ENCODE assay signal across 8 cellular contexts in genomic region chr11:85647078-85647477, GRCh38. TPM values are rescaled to one million over a fixed set of nuclear protein-coding genes. Genes with fewer than 3 reads are reported as not detected.
DNase-seq lines count a peak whose midpoint lies in the region; ATAC-seq and TF ChIP-seq lines count a peak whose summit lies in the region.

No MANE protein-coding gene starts in this region.

- POLR2A ChIA-PET in AG04450 (lab: Yijun Ruan, JAX) = interaction anchor here (1.1 to 4.4 kb wide), 5 partner anchors 9 to 45 kb away, joined by 3 to 19 read pairs (median 6); partner anchors contain the start of genes CCDC89, CREBZF, DLG2 and TMEM126B
- POLR2A ChIA-PET in activated naive CD8-positive, alpha-beta T cell treated with anti-CD3 and anti-CD28 coated beads, Interleukin-2, amount 10 ng/mL, durations not matched to agents 7 days and 5 days (lab: Charles Lee) = interaction anchor here (0.7 to 4.0 kb wide), 16 partner anchors 9 to 655 kb away, joined by 3 to 72 read pairs (median 5); partner anchors contain the start of genes CCDC83, CREBZF, DLG2 and EED

- H2BK120ac ChIP-seq in H9 (ENCODE audit: low read depth, low read length, poor library complexity, severe bottlenecking) = no peak overlapping the region

- H3K79me2 ChIP-seq in H9 (ENCODE audit: insufficient read depth, low read length) = no peaks in the 10 kb centered on the region

- H3K23ac ChIP-seq in H9 (ENCODE audit: insufficient read length, low read depth, low read length) = no peak overlapping the region

- TF ChIP-seq RAD21 in liver (IDR thresholded peaks at IDR 0.05) = no peak

- H3K4me3 ChIP-seq in AG04450 (ENCODE audit: low read depth, low read length) (peak overlapping the region; percentile 85), liver (ENCODE audit: low read depth in 1 of 3, low read length in 3 of 3) (peak overlapping the region; percentile 62 to 90 (median 90)), vagina (peak overlapping the region; percentile 69 to 78)

- DNase-seq in AG04450 (ENCODE audit: low read depth, low spot score) (no peak), H9 (no peak), vagina (ENCODE audit: extremely low spot score in 2 of 2) (no peak), HT-29 (ENCODE audit: low spot score) (no peak), NCI-H446 (lab: John Stamatoyannopoulos, UW) (no peak), H4 (ENCODE audit: low spot score) (no peak)
- DNase-seq in activated naive CD8-positive, alpha-beta T cell treated with anti-CD3 and anti-CD28 coated beads, Interleukin-2, amount 10 ng/mL, durations not matched to agents 7 days and 5 days = no peak

- H3K4ac ChIP-seq in H9 (ENCODE audit: low read depth, low read length) = no peak overlapping the region

- peak overlapping the region; percentile 87 to 99 for H3K4me3 Mint-ChIP-seq in H9
- peak overlapping the region; percentile 99 for H3K4me3 Mint-ChIP-seq in activated naive CD8-positive, alpha-beta T cell treated with anti-CD3 and anti-CD28 coated beads, Interleukin-2, amount 10 ng/mL, durations not matched to agents 7 days and 5 days

- no peak overlapping the region for H2BK5ac ChIP-seq in H9 (ENCODE audit: insufficient read length, low read length)

- H3K4me1 Mint-ChIP-seq in H9 = peaks cover 16 to 26% of the 10 kb centered on the region in 2 experiments
- peaks cover 23% of the 10 kb centered on the region for H3K4me1 Mint-ChIP-seq in activated naive CD8-positive, alpha-beta T cell treated with anti-CD3 and anti-CD28 coated beads, Interleukin-2, amount 10 ng/mL, durations not matched to agents 7 days and 5 days

- no peaks in the 10 kb centered on the region for H3K9me3 Mint-ChIP-seq in H9
- H3K9me3 Mint-ChIP-seq in activated naive CD8-positive, alpha-beta T cell treated with anti-CD3 and anti-CD28 coated beads, Interleukin-2, amount 10 ng/mL, durations not matched to agents 7 days and 5 days = no peaks in the 10 kb centered on the region

- no peak overlapping the region for H2AFZ ChIP-seq in H9 (ENCODE audit: low read length)

- no peak overlapping the region for H3K14ac ChIP-seq in H9 (ENCODE audit: insufficient read depth, low read length)

- H4K8ac ChIP-seq in H9 (replicated peaks; ENCODE audit: insufficient read length, low read depth, low read length) = no peak overlapping the region

- H3K23me2 ChIP-seq in H9 (ENCODE audit: insufficient read length, low read depth, low read length, poor library complexity, severe bottlenecking) = no peaks in the 10 kb centered on the region

- H3K9ac ChIP-seq in H9 (ENCODE audit: extremely low read depth, insufficient read length, low read length) (peak overlapping the region; percentile 76), liver (ENCODE audit: low read depth in 1 of 2, low read length in 2 of 2) (peak overlapping the region in 1 of 2 donors; percentile 85)

- CTCF ChIA-PET in AG04450 (lab: Charles Lee) = interaction anchor here (1.3 kb wide), 1 partner anchor 49 kb away, joined by 4 read pairs; no protein-coding TSS in a partner anchor

- H2BK20ac ChIP-seq in H9 (ENCODE audit: low read depth, low read length, poor library complexity, severe bottlenecking) = no peak overlapping the region

- H3K56ac ChIP-seq in H9 (ENCODE audit: insufficient read length, low read depth, low read length) = no peak overlapping the region

- H4K5ac ChIP-seq in H9 (ENCODE audit: insufficient read length, low read depth, low read length) = no peak overlapping the region

- no peak overlapping the region for H3T11ph ChIP-seq in H9 (ENCODE audit: low read length)

- intact Hi-C loops in vagina (cut with DNase I) = no loop called here

- H3K36me3 Mint-ChIP-seq in H9 (ENCODE audit: insufficient read depth in 1 of 3, low read depth in 3 of 3) = peaks cover 0 to 6% (median 0%) of the 10 kb centered on the region in 3 experiments; a peak in 4 of 7 replicates
- peaks cover 7% of the 10 kb centered on the region for H3K36me3 Mint-ChIP-seq in activated naive CD8-positive, alpha-beta T cell treated with anti-CD3 and anti-CD28 coated beads, Interleukin-2, amount 10 ng/mL, durations not matched to agents 7 days and 5 days

- ATAC-seq in activated naive CD8-positive, alpha-beta T cell treated with anti-CD3 and anti-CD28 coated beads, Interleukin-2, amount 10 ng/mL, durations not matched to agents 7 days and 5 days (ENCODE audit: low read depth) = no peak

- no peak overlapping the region for H4K91ac ChIP-seq in H9 (ENCODE audit: insufficient read length, low read depth, low read length)

- H4K20me1 ChIP-seq in H9 (ENCODE audit: control insufficient read depth, insufficient read depth, insufficient read length) = no peaks in the 10 kb centered on the region

- H3K27me3 Mint-ChIP-seq in H9 (ENCODE audit: low read depth) = no peaks in the 10 kb centered on the region
- peaks cover 27% of the 10 kb centered on the region for H3K27me3 Mint-ChIP-seq in activated naive CD8-positive, alpha-beta T cell treated with anti-CD3 and anti-CD28 coated beads, Interleukin-2, amount 10 ng/mL, durations not matched to agents 7 days and 5 days

- no peak for TF ChIP-seq CTCF in AG04450 (IDR thresholded peaks at IDR 0.05; ENCODE audit: low read depth, low read length)
- no peak for TF ChIP-seq CTCF in H9 (conservative IDR thresholded peaks at IDR 0.05)
- no peak for TF ChIP-seq CTCF in liver (IDR thresholded peaks at IDR 0.05; ENCODE audit: low read depth, low read length, missing input control)
- TF ChIP-seq CTCF in vagina (IDR thresholded peaks at IDR 0.05) = no peak

- WGBS in H9 (ENCODE audit: extremely low coverage, insufficient read length, low lambda C conversion rate) = no CpG with 5 or more reads among the region's 2 CpGs
- WGBS in liver = 38% methylated on average over 2 of the region's 2 CpGs

- peak overlapping the region; percentile 81 for H3K4me2 ChIP-seq in H9 (ENCODE audit: insufficient read depth, insufficient read length, low read length)

- H3K27ac Mint-ChIP-seq in H9 = peak overlapping the region; percentile 98 to 99 (median 99); a peak in 6 of 7 replicates
- peak overlapping the region; percentile 99 for H3K27ac Mint-ChIP-seq in activated naive CD8-positive, alpha-beta T cell treated with anti-CD3 and anti-CD28 coated beads, Interleukin-2, amount 10 ng/mL, durations not matched to agents 7 days and 5 days

- H3K36me3 ChIP-seq in liver (ENCODE audit: control insufficient read depth in 4 of 4, insufficient read depth in 3 of 4, low read depth in 1 of 4, low read length in 3 of 4) = peaks cover 0 to 6% (median 0%) of the 10 kb centered on the region in 4 donors
- peaks cover 0 to 9% of the 10 kb centered on the region in 2 donors for H3K36me3 ChIP-seq in vagina

- no peak for TF ChIP-seq POLR2A in vagina (IDR thresholded peaks at IDR 0.05)

- H3K27me3 ChIP-seq in AG04450 (ENCODE audit: control insufficient read depth, insufficient read depth, low read length) (peaks cover 8% of the 10 kb centered on the region), H9 (ENCODE audit: insufficient read depth, low read length) (no peaks in the 10 kb centered on the region), liver (ENCODE audit: control insufficient read depth in 4 of 4, insufficient read depth in 4 of 4, low read length in 3 of 4) (peaks cover 0 to 4% (median 0%) of the 10 kb centered on the region in 4 donors), vagina (no peaks in the 10 kb centered on the region)

- H2BK12ac ChIP-seq in H9 (ENCODE audit: insufficient read length, low read depth, low read length) = no peak overlapping the region

- H3K27ac ChIP-seq in AG04450 (ENCODE audit: low read depth, low read length) = no peak overlapping the region
- no peak overlapping the region for H3K27ac ChIP-seq in H9 (ENCODE audit: insufficient read length, low read depth, low read length)
- H3K27ac ChIP-seq in liver (ENCODE audit: low read depth in 1 of 2, low read length in 2 of 2) = peak overlapping the region; percentile 64 to 83
- H3K27ac ChIP-seq in vagina = peak overlapping the region; percentile 69

- no peak overlapping the region for H2AK5ac ChIP-seq in H9 (ENCODE audit: insufficient read length, low read length)

- H3K79me1 ChIP-seq in H9 (ENCODE audit: insufficient read depth, low read depth, low read length, poor library complexity, severe bottlenecking) = no peaks in the 10 kb centered on the region

- H3K9me3 ChIP-seq in AG04450 (ENCODE audit: control insufficient read depth, insufficient read depth, low read length) (no peaks in the 10 kb centered on the region), H9 (ENCODE audit: control insufficient read depth, low read depth, low read length) (no peaks in the 10 kb centered on the region), liver (ENCODE audit: control insufficient read depth in 4 of 4, low read length in 3 of 4) (no peaks in the 10 kb centered on the region), vagina (no peaks in the 10 kb centered on the region)

- H3K4me1 ChIP-seq in H9 (ENCODE audit: insufficient read depth, low read length) (no peaks in the 10 kb centered on the region; the same call in 1 of the 2 replicates), liver (ENCODE audit: control insufficient read depth in 4 of 4, insufficient read depth in 4 of 4, low read length in 3 of 4) (peaks cover 7 to 18% (median 10%) of the 10 kb centered on the region in 4 donors), vagina (peaks cover 20% of the 10 kb centered on the region)

- H3K18ac ChIP-seq in H9 (ENCODE audit: insufficient read length, low read depth, low read length) = no peak overlapping the region

- H2BK15ac ChIP-seq in H9 (ENCODE audit: low read depth, low read length) = no peak overlapping the region

RNA-seq across cellular contexts. Expression of gene TMEM126A, which starts 0.7 kb away (rescaled TPM):
- polyA plus RNA-seq in AG04450 (2011; rRNA removed) = 65.2 and 104 TPM in 2 replicates
- polyA minus RNA-seq in AG04450 (2011; rRNA and poly(A)+ RNA removed) = 7.6 and 16.1 TPM in 2 replicates
- 28.0 and 35.2 TPM in 2 replicates for total RNA-seq in H9 (2021)
- total RNA-seq in activated naive CD8-positive, alpha-beta T cell treated with anti-CD3 and anti-CD28 coated beads, Interleukin-2, amount 10 ng/mL, durations not matched to agents 7 days and 5 days = 10 to 100 TPM; 27.2 to 28.8 TPM
- 10 to 100 TPM in 1 of 2 donors, 1 to 10 TPM in 1; 9.3 to 21.0 TPM for total RNA-seq in liver
- polyA plus RNA-seq in liver = 10 to 100 TPM; 25.6 to 39.1 TPM
- total RNA-seq in vagina = 15.0 TPM
- 13.0 and 24.1 TPM in 2 replicates for total RNA-seq in HT-29 (2014; rRNA removed; shearing (Covaris generic))
- total RNA-seq in H4 (2014; rRNA removed; shearing (Covaris generic)) = 90.7 and 98.7 TPM in 2 replicates

RNA-seq across cellular contexts. Expression of gene CREBZF, which starts 17.9 kb away (rescaled TPM):
- polyA plus RNA-seq in AG04450 (2011; rRNA removed) (19.3 and 25.0 TPM in 2 replicates), liver (10 to 100 TPM; 12.1 to 12.3 TPM)
- polyA minus RNA-seq in AG04450 (2011; rRNA and poly(A)+ RNA removed) = 15.3 and 17.0 TPM in 2 replicates
- total RNA-seq in H9 (2021) (50.2 and 52.5 TPM in 2 replicates), liver (10 to 100 TPM; 28.2 to 50.0 TPM), vagina (60.9 TPM)
- 10 to 100 TPM; 77.7 to 78.4 TPM for total RNA-seq in activated naive CD8-positive, alpha-beta T cell treated with anti-CD3 and anti-CD28 coated beads, Interleukin-2, amount 10 ng/mL, durations not matched to agents 7 days and 5 days
- 108 and 124 TPM in 2 replicates for total RNA-seq in HT-29 (2014; rRNA removed; shearing (Covaris generic))
- total RNA-seq in H4 (2014; rRNA removed; shearing (Covaris generic)) = 18.5 and 20.4 TPM in 2 replicates

RNA-seq across cellular contexts. Expression of gene TMEM126B, which starts 18.7 kb away (rescaled TPM):
- 59.0 and 86.2 TPM in 2 replicates for polyA plus RNA-seq in AG04450 (2011; rRNA removed)
- 10.0 and 15.1 TPM in 2 replicates for polyA minus RNA-seq in AG04450 (2011; rRNA and poly(A)+ RNA removed)
- total RNA-seq in H9 (2021) = 72.8 and 74.0 TPM in 2 replicates
- 10 to 100 TPM; 52.8 to 53.9 TPM for total RNA-seq in activated naive CD8-positive, alpha-beta T cell treated with anti-CD3 and anti-CD28 coated beads, Interleukin-2, amount 10 ng/mL, durations not matched to agents 7 days and 5 days
- total RNA-seq in liver = 10 to 100 TPM; 20.0 to 28.1 TPM
- 10 to 100 TPM; 25.7 to 32.3 TPM for polyA plus RNA-seq in liver
- 34.1 TPM for total RNA-seq in vagina
- total RNA-seq in HT-29 (2014; rRNA removed; shearing (Covaris generic)) = 54.0 and 57.9 TPM in 2 replicates
- total RNA-seq in H4 (2014; rRNA removed; shearing (Covaris generic)) = 93.5 and 94.3 TPM in 2 replicates

RNA-seq across cellular contexts. Expression of gene DLG2, which starts 19.9 kb away (rescaled TPM):
- 0.68 and 0.72 TPM in 2 replicates for polyA plus RNA-seq in AG04450 (2011; rRNA removed)
- 2.0 and 3.3 TPM in 2 replicates for polyA minus RNA-seq in AG04450 (2011; rRNA and poly(A)+ RNA removed)
- 8.0 and 8.2 TPM in 2 replicates for total RNA-seq in H9 (2021)
- total RNA-seq in activated naive CD8-positive, alpha-beta T cell treated with anti-CD3 and anti-CD28 coated beads, Interleukin-2, amount 10 ng/mL, durations not matched to agents 7 days and 5 days = 1 to 10 TPM; 2.6 to 3.4 TPM
- total RNA-seq in liver = 1 to 10 TPM in 1 of 2 donors, under 1 TPM in 1; 0.37 to 5.5 TPM
- under 1 TPM; 0.30 to 0.99 TPM for polyA plus RNA-seq in liver
- total RNA-seq in vagina = 10.1 TPM
- total RNA-seq in HT-29 (2014; rRNA removed; shearing (Covaris generic)) = 0.37 and 0.86 TPM in 2 replicates
- total RNA-seq in H4 (2014; rRNA removed; shearing (Covaris generic)) = 1.7 and 2.6 TPM in 2 replicates

RNA-seq across cellular contexts. Expression of gene CCDC89, which starts 38.9 kb away (rescaled TPM):
- polyA plus RNA-seq in AG04450 (2011; rRNA removed) = 2.5 and 2.7 TPM in 2 replicates
- polyA minus RNA-seq in AG04450 (2011; rRNA and poly(A)+ RNA removed) = 6.3 and 7.2 TPM in 2 replicates
- not detected in 2 replicates for total RNA-seq in H9 (2021)
- total RNA-seq in activated naive CD8-positive, alpha-beta T cell treated with anti-CD3 and anti-CD28 coated beads, Interleukin-2, amount 10 ng/mL, durations not matched to agents 7 days and 5 days = under 1 TPM; 0.22 to 0.43 TPM
- 1 to 10 TPM in 1 of 2 donors, under 1 TPM in 1; 0.28 to 1.0 TPM for total RNA-seq in liver
- under 1 TPM in 1 of 2 donors, not detected in 1; 0.17 TPM for polyA plus RNA-seq in liver
- total RNA-seq in vagina = not detected
- total RNA-seq in HT-29 (2014; rRNA removed; shearing (Covaris generic)) = 0.13 TPM in 1 of 2 replicates, not detected in the other
- total RNA-seq in H4 (2014; rRNA removed; shearing (Covaris generic)) = not detected in 2 replicates

Comparison
In these comparisons a context has a peak if more than half of its experiments do, and no peak if none do; other contexts are left out.
1. H3K27ac ChIP-seq: peak in liver (2 of 2) and vagina (single experiment); none in AG04450 (single experiment) and H9 (single experiment).
2. Peak in every context shown above with its lines, with median percentiles within 50 percentile points of each other: H3K4me3 ChIP-seq.